Comparison of ENCODE assay signal across 1 cellular context in genomic region chr6:31702819-31703716, GRCh38.
TF ChIP-seq lines count a peak whose summit lies in the region.

ABHD16A (minus strand) TSS chr6:31703324; CDS start chr6:31703281, 43 bp downstream.

TF ChIP-seq in H1, 55 proteins besides CTCF, POLR2A, EP300 and RAD21 (continued from another document):
- peak; percentile 83; the same call in 1 of the 2 replicates for TF ChIP-seq JUND (IDR thresholded peaks at IDR 0.05; ENCODE audit: low read length)
- TF ChIP-seq CEBPB (IDR thresholded peaks at IDR 0.05; ENCODE audit: low read depth, low read length): peak; percentile 100
- 0 out of 2 replicates have a peak, but pooled peaks have one; percentile 11 for TF ChIP-seq RBBP5 (IDR thresholded peaks at IDR 0.05; ENCODE audit: borderline replicate concordance, low read depth, low read length)
- peak; percentile 96 for TF ChIP-seq PHF8 (conservative IDR thresholded peaks at IDR 0.05; ENCODE audit: low read depth, low read length)
- TF ChIP-seq CREB1 (IDR thresholded peaks at IDR 0.05): peak; percentile 93
- TF ChIP-seq CBX8 (IDR thresholded peaks at IDR 0.05; ENCODE audit: borderline replicate concordance, low read depth, low read length): no peak
- TF ChIP-seq SAP30 (IDR thresholded peaks at IDR 0.05; ENCODE audit: insufficient read depth, insufficient replicate concordance, low read length): peak; percentile 92
- TF ChIP-seq SIX5 (IDR thresholded peaks at IDR 0.05; ENCODE audit: low read depth, low read length): peak; percentile 27; the same call in 1 of the 2 replicates
- peak; percentile 92 for TF ChIP-seq CHD1 (IDR thresholded peaks at IDR 0.05; ENCODE audit: low read depth, low read length)
- peak; percentile 12; the same call in 1 of the 2 replicates for TF ChIP-seq TBP (IDR thresholded peaks at IDR 0.05; ENCODE audit: low read depth, low read length)
- peak; percentile 53; the same call in 1 of the 2 replicates for TF ChIP-seq YY1 (IDR thresholded peaks at IDR 0.05; ENCODE audit: low read depth, low read length)
- no peak for TF ChIP-seq POU5F1 (IDR thresholded peaks at IDR 0.05; ENCODE audit: low read depth, low read length)
- peak; percentile 69 for TF ChIP-seq TAF1 (IDR thresholded peaks at IDR 0.05; ENCODE audit: low read depth, low read length)
- TF ChIP-seq BCL11A (IDR thresholded peaks at IDR 0.05; ENCODE audit: low read depth in 2 of 2, low read length in 2 of 2): no peak
- TF ChIP-seq ASH2L (IDR thresholded peaks at IDR 0.05; ENCODE audit: low read length): peak; percentile 58
- peak; percentile 83 for TF ChIP-seq ATF2 (IDR thresholded peaks at IDR 0.05; ENCODE audit: low read length)
- 0 out of 2 replicates have a peak, but pooled peaks have one; percentile 19 for TF ChIP-seq KDM5A (IDR thresholded peaks at IDR 0.05; ENCODE audit: low read length)
- TF ChIP-seq KDM4A (IDR thresholded peaks at IDR 0.05; ENCODE audit: low read depth, low read length, severe bottlenecking): peak; percentile 66
TF ChIP-seq in H1: peak in this region for 16.
